ENCODE assay signal across 1 cellular context in genomic region chr20:13274311-13274965, GRCh38.
TF ChIP-seq lines count a peak whose summit lies in the region.

No MANE protein-coding gene starts in this region.

TF ChIP-seq in GM23338, 12 proteins besides CTCF, POLR2A, EP300 and RAD21 (continued from another document):
- no peak for TF ChIP-seq ZNF331 (CRISPR knock-in tag; IDR thresholded peaks at IDR 0.05; ENCODE audit: low read depth)
- no peak for TF ChIP-seq ZNF114 (CRISPR knock-in tag; IDR thresholded peaks at IDR 0.05)
